24 cellular contexts compared by ENCODE assay signal in genomic region chr6:16153451-16153850, GRCh38. TPM values are rescaled to one million over a fixed set of nuclear protein-coding genes. Genes with fewer than 3 reads are reported as not detected.
DNase-seq lines count a peak whose midpoint lies in the region; ATAC-seq and TF ChIP-seq lines count a peak whose summit lies in the region.
"Had no signal": no experiment of that assay in that cellular context is flagged by ENCODE, and none has a peak within 500 bp of the region (broad histone marks: within the 10 kb centered on the region; RNA-seq: fewer than 3 reads in every experiment).

No MANE protein-coding gene starts in this region.

- H3K9me3 ChIP-seq in CD8-positive, alpha-beta T cell (ENCODE audit: low read length), result no peaks in the 10 kb centered on the region
- no peaks in the 10 kb centered on the region for H3K9me3 ChIP-seq in upper lobe of right lung

- DNase-seq in SK-MEL-5 (ENCODE audit: low read depth, low spot score), result peak; percentile 33
- DNase-seq in effector memory CD8-positive, alpha-beta T cell, result no peak
- peak; percentile 18 for DNase-seq in midbrain (lab: John Stamatoyannopoulos, UW)
- DNase-seq in substantia nigra (lab: John Stamatoyannopoulos, UW), result peak in 28 of 49 donors; percentile 7 to 70 (median 28)
- DNase-seq in HuH-7.5 (ENCODE audit: low spot score), result no peak
- DNase-seq in EL, result no peak
- no peak for DNase-seq in CD8-positive, alpha-beta T cell
- DNase-seq in upper lobe of right lung, result no peak
- DNase-seq: CD4-positive, alpha-beta T cell; DMS 273 treated with DMSO at 0.1 percent for 48 hours; DMS79; GF-D8; NCI-H1048; NCI-H1417; NCI-H1694 treated with DMSO at 0.1 percent for 48 hours; NCI-H2081; NCI-H2227 treated with DMSO at 0.1 percent for 48 hours; NCI-H526 treated with DMSO at 0.1 percent for 48 hours; SHP77 treated with DMSO at 0.1 percent for 48 hours had no signal

- no peaks in the 10 kb centered on the region for H3K4me1 ChIP-seq in CD8-positive, alpha-beta T cell (ENCODE audit: insufficient read depth, low read length)
- no peaks in the 10 kb centered on the region for H3K4me1 ChIP-seq in upper lobe of right lung

- peaks cover 68% of the 10 kb centered on the region for H3K36me3 Mint-ChIP-seq in effector memory CD8-positive, alpha-beta T cell (ENCODE audit: insufficient read depth)
- peaks cover 84% of the 10 kb centered on the region for H3K36me3 Mint-ChIP-seq in CD8-positive, alpha-beta T cell

- no peaks in the 10 kb centered on the region for H3K9me3 Mint-ChIP-seq in effector memory CD8-positive, alpha-beta T cell
- peaks cover 4% of the 10 kb centered on the region for H3K9me3 Mint-ChIP-seq in CD8-positive, alpha-beta T cell

- CTCF ChIA-PET in CD8-positive, alpha-beta T cell (lab: Charles Lee), result interaction anchor here (1.3 kb wide), 1 partner anchor 16 kb away, joined by 3 read pairs; no protein-coding TSS in a partner anchor

- POLR2A ChIA-PET in CD8-positive, alpha-beta T cell (lab: Charles Lee), result interaction anchor here (0.9 kb wide), 1 partner anchor 24 kb away, joined by 3 read pairs; the partner anchor contains the start of gene MYLIP

- intact Hi-C loops in CD8-positive, alpha-beta T cell (cut with DNase I, micrococcal nuclease), result no loop called here
- intact Hi-C loops in upper lobe of right lung (cut with DNase I), result no loop called here

- no peaks in the 10 kb centered on the region for H3K27me3 Mint-ChIP-seq in effector memory CD8-positive, alpha-beta T cell
- H3K27me3 Mint-ChIP-seq in CD8-positive, alpha-beta T cell (ENCODE audit: low read depth), result no peaks in the 10 kb centered on the region
- H3K27me3 Mint-ChIP-seq: CD4-positive, alpha-beta T cell had no signal

- in situ Hi-C loops in SK-MEL-5 (cut with HindIII; ENCODE audit: low pct_unique_long_range_greater_than_20kb, low sequenced_read_pairs), result no loop called here

- TF ChIP-seq CTCF in CD8-positive, alpha-beta T cell (IDR thresholded peaks at IDR 0.05), result no peak
- no peak for TF ChIP-seq CTCF in upper lobe of right lung (IDR thresholded peaks at IDR 0.05)

- H3K27me3 ChIP-seq in CD8-positive, alpha-beta T cell (ENCODE audit: insufficient read depth, low read length), result no peaks in the 10 kb centered on the region
- H3K27me3 ChIP-seq in upper lobe of right lung, result no peaks in the 10 kb centered on the region
- H3K27me3 ChIP-seq: BLaER1 treated with 17β-estradiol and CSF1 and Interleukin-3, amounts not matched to agents 10 nM and 100 nM had no signal

- no peak overlapping the region for H3K4me3 Mint-ChIP-seq in effector memory CD8-positive, alpha-beta T cell
- H3K4me3 Mint-ChIP-seq in CD8-positive, alpha-beta T cell, result no peak overlapping the region
- H3K4me3 Mint-ChIP-seq: CD4-positive, alpha-beta T cell had no signal

- peaks cover 9 to 16% of the 10 kb centered on the region in 2 donors for H3K4me1 Mint-ChIP-seq in effector memory CD8-positive, alpha-beta T cell (ENCODE audit: low read depth in 2 of 2)
- H3K4me1 Mint-ChIP-seq in CD8-positive, alpha-beta T cell (ENCODE audit: low read depth), result no peaks in the 10 kb centered on the region

- H3K27ac Mint-ChIP-seq in effector memory CD8-positive, alpha-beta T cell, result peak overlapping the region; percentile 14 to 80
- H3K27ac Mint-ChIP-seq in CD8-positive, alpha-beta T cell, result no peak overlapping the region
- H3K27ac Mint-ChIP-seq: CD4-positive, alpha-beta T cell had no signal

- no peak for ATAC-seq in effector memory CD8-positive, alpha-beta T cell (replicated peaks)
- no peak for ATAC-seq in CD8-positive, alpha-beta T cell
- no peak for ATAC-seq in upper lobe of right lung
- ATAC-seq: HCT116, Panc1, SK-N-SH treated with all-trans-retinoic acid at 6 μM for 48 hours had no signal

- peaks cover 9% of the 10 kb centered on the region for H3K36me3 ChIP-seq in CD8-positive, alpha-beta T cell (ENCODE audit: insufficient read depth, low read length)
- H3K36me3 ChIP-seq in upper lobe of right lung, result peaks cover 30% of the 10 kb centered on the region

- H3K27ac ChIP-seq in substantia nigra (ENCODE audit: low read depth, low read length, poor library complexity, severe bottlenecking) (peak overlapping the region; percentile 52), upper lobe of right lung (no peak overlapping the region)
- H3K27ac ChIP-seq in CD8-positive, alpha-beta T cell (ENCODE audit: low read depth, low read length), result no peak overlapping the region
- H3K27ac ChIP-seq: BLaER1 treated with 17β-estradiol and CSF1 and Interleukin-3, amounts not matched to agents 10 nM and 100 nM; HL-60 had no signal

- no peak overlapping the region for H3K4me3 ChIP-seq in CD8-positive, alpha-beta T cell (ENCODE audit: low read depth, low read length)
- no peak overlapping the region for H3K4me3 ChIP-seq in upper lobe of right lung
- H3K4me3 ChIP-seq: BLaER1 treated with 17β-estradiol and CSF1 and Interleukin-3, amounts not matched to agents 10 nM and 100 nM had no signal

RNA-seq across cellular contexts. Expression of gene MYLIP, which starts 24.6 kb away (rescaled TPM):
- total RNA-seq in SK-MEL-5 (2014; rRNA removed; shearing (Covaris generic)), result 62.5 and 72.2 TPM in 2 replicates
- 48.0 and 59.1 TPM in 2 replicates for polyA plus RNA-seq in SK-MEL-5 (2015; cell fraction: cytosol; rRNA removed)
- 80.4 and 112 TPM in 2 replicates for polyA plus RNA-seq in SK-MEL-5 (2015; cell fraction: nucleus; rRNA removed)
- total RNA-seq in CD8-positive, alpha-beta T cell, result 100 to 1,000 TPM; 225 to 231 TPM
- total RNA-seq in upper lobe of right lung, result 39.5 TPM

Comparison
In these comparisons a context has a peak if more than half of its experiments do, and no peak if none do; other contexts are left out.
1. DNase-seq: peak in SK-MEL-5 (single experiment), midbrain (single experiment) and substantia nigra (28 of 49); none in effector memory CD8-positive, alpha-beta T cell (0 of 3), HuH-7.5 (single experiment), EL (single experiment), CD8-positive, alpha-beta T cell (0 of 7) and upper lobe of right lung (single experiment).